Comparison of ENCODE assay signal across 13 cellular contexts in genomic region chr18:38307919-38308318, GRCh38.
DNase-seq lines count a peak whose midpoint lies in the region; ATAC-seq and TF ChIP-seq lines count a peak whose summit lies in the region.
"Had no signal": no experiment of that assay in that cellular context is flagged by ENCODE, and none has a peak within 500 bp of the region (broad histone marks: within the 10 kb centered on the region; RNA-seq: fewer than 3 reads in every experiment).

No MANE protein-coding gene starts in this region.

- TF ChIP-seq CTCF in WTC11 (IDR thresholded peaks at IDR 0.05): no peak

- no peaks in the 10 kb centered on the region for H3K36me3 Mint-ChIP-seq in WTC11
- H3K36me3 Mint-ChIP-seq: CD4-positive, alpha-beta memory T cell had no signal

- peaks cover 10% of the 10 kb centered on the region for H3K4me1 Mint-ChIP-seq in WTC11
- H3K4me1 Mint-ChIP-seq: CD4-positive, alpha-beta memory T cell had no signal

- H3K9me3 Mint-ChIP-seq in WTC11: no peaks in the 10 kb centered on the region

- DNase-seq in NCI-H446 treated with DMSO at 0.1 percent for 48 hours (lab: John Stamatoyannopoulos, UW) (peak; percentile 30), cerebellum (ENCODE audit: low spot score) (peak; percentile 43), inferior parietal cortex (ENCODE audit: extremely low spot score) (peak; percentile 5), WTC11 (ENCODE audit: low spot score) (no peak), NCI-H748 treated with DMSO at 0.1 percent for 48 hours (lab: John Stamatoyannopoulos, UW) (no peak), RPMI8226 (no peak)
- DNase-seq: Calu3; CD4-positive, alpha-beta memory T cell; COR-L47; DMS53; DMS79 treated with DMSO at 0.1 percent for 48 hours; GOT3; HFFc6 had no signal

- CTCF ChIA-PET in WTC11 (lab: Charles Lee): no interaction called here

- no peak for ATAC-seq in WTC11

- no peak overlapping the region for H3K4me3 Mint-ChIP-seq in WTC11
- H3K4me3 Mint-ChIP-seq: CD4-positive, alpha-beta memory T cell; HFFc6 had no signal

- POLR2A ChIA-PET in WTC11 (lab: Charles Lee): no interaction called here

- H3K27ac Mint-ChIP-seq in WTC11: no peak overlapping the region
- H3K27ac Mint-ChIP-seq: CD4-positive, alpha-beta memory T cell; HFFc6 had no signal

- no peaks in the 10 kb centered on the region; the same call in 1 of the 2 replicates for H3K27me3 Mint-ChIP-seq in WTC11 (ENCODE audit: low read depth)
- H3K27me3 Mint-ChIP-seq: CD4-positive, alpha-beta memory T cell had no signal

TF ChIP-seq in WTC11, 78 proteins besides CTCF, POLR2A, EP300 and RAD21:
- no peak for TF ChIP-seq ZNF232 (CRISPR knock-in tag; IDR thresholded peaks at IDR 0.05)
- no peak for TF ChIP-seq SMAD4 (CRISPR knock-in tag; IDR thresholded peaks at IDR 0.05)
- no peak for TF ChIP-seq E2F1 (CRISPR knock-in tag; IDR thresholded peaks at IDR 0.05)
- TF ChIP-seq CREB1 (CRISPR knock-in tag; IDR thresholded peaks at IDR 0.05): no peak
- no peak for TF ChIP-seq RORB (CRISPR knock-in tag; IDR thresholded peaks at IDR 0.05)
- no peak for TF ChIP-seq JUN (CRISPR knock-in tag; IDR thresholded peaks at IDR 0.05)
- no peak for TF ChIP-seq ZNF532 (CRISPR knock-in tag; IDR thresholded peaks at IDR 0.05; ENCODE audit: borderline replicate concordance)
- TF ChIP-seq ETV6 (CRISPR knock-in tag; IDR thresholded peaks at IDR 0.05): no peak
- TF ChIP-seq ELF4 (CRISPR knock-in tag; IDR thresholded peaks at IDR 0.05; ENCODE audit: low read depth): no peak
- TF ChIP-seq, protein P1, sequence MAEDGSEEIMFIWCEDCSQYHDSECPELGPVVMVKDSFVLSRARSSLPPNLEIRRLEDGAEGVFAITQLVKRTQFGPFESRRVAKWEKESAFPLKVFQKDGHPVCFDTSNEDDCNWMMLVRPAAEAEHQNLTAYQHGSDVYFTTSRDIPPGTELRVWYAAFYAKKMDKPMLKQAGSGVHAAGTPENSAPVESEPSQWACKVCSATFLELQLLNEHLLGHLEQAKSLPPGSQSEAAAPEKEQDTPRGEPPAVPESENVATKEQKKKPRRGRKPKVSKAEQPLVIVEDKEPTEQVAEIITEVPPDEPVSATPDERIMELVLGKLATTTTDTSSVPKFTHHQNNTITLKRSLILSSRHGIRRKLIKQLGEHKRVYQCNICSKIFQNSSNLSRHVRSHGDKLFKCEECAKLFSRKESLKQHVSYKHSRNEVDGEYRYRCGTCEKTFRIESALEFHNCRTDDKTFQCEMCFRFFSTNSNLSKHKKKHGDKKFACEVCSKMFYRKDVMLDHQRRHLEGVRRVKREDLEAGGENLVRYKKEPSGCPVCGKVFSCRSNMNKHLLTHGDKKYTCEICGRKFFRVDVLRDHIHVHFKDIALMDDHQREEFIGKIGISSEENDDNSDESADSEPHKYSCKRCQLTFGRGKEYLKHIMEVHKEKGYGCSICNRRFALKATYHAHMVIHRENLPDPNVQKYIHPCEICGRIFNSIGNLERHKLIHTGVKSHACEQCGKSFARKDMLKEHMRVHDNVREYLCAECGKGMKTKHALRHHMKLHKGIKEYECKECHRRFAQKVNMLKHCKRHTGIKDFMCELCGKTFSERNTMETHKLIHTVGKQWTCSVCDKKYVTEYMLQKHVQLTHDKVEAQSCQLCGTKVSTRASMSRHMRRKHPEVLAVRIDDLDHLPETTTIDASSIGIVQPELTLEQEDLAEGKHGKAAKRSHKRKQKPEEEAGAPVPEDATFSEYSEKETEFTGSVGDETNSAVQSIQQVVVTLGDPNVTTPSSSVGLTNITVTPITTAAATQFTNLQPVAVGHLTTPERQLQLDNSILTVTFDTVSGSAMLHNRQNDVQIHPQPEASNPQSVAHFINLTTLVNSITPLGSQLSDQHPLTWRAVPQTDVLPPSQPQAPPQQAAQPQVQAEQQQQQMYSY (CRISPR knock-in tag; IDR thresholded peaks at IDR 0.05): no peak
- TF ChIP-seq TP53 (CRISPR knock-in tag; IDR thresholded peaks at IDR 0.05): no peak
- no peak for TF ChIP-seq JAZF1 (CRISPR knock-in tag; IDR thresholded peaks at IDR 0.05)
- TF ChIP-seq, protein P2, sequence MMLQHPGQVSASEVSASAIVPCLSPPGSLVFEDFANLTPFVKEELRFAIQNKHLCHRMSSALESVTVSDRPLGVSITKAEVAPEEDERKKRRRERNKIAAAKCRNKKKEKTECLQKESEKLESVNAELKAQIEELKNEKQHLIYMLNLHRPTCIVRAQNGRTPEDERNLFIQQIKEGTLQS (CRISPR knock-in tag; conservative IDR thresholded peaks at IDR 0.05): no peak

Comparison
In these comparisons a context has a peak if more than half of its experiments do, and no peak if none do; other contexts are left out.
1. DNase-seq: peak in NCI-H446 treated with DMSO at 0.1 percent for 48 hours (single experiment), cerebellum (single experiment) and inferior parietal cortex (single experiment); none in WTC11 (single experiment), NCI-H748 treated with DMSO at 0.1 percent for 48 hours (single experiment) and RPMI8226 (single experiment).